In genomic region chr9:25681270-25681669, GRCh38 we compare ENCODE assay signal across 17 cellular contexts. TPM values are rescaled to one million over a fixed set of nuclear protein-coding genes. Genes with fewer than 3 reads are reported as not detected.
DNase-seq lines count a peak whose midpoint lies in the region; ATAC-seq, FAIRE-seq and TF ChIP-seq lines count a peak whose summit lies in the region.
"Had no signal": no experiment of that assay in that cellular context is flagged by ENCODE, and none has a peak within 500 bp of the region (broad histone marks: within the 10 kb centered on the region; RNA-seq: fewer than 3 reads in every experiment).

No MANE protein-coding gene starts in this region.

- peak; percentile 90 for FAIRE-seq in H54 (lab: Jason Lieb, UNC)
- peak; percentile 9 for FAIRE-seq in astrocyte (lab: Jason Lieb, UNC)
- FAIRE-seq: kidney had no signal

- H3K79me2 ChIP-seq in astrocyte (ENCODE audit: insufficient read depth, low read length) = no peaks in the 10 kb centered on the region

- no peaks in the 10 kb centered on the region for H3K27me3 Mint-ChIP-seq in astrocyte (ENCODE audit: low read depth, unreplicated experiment)

- H3K27ac ChIP-seq in astrocyte (ENCODE audit: low read depth, low read length) (peak overlapping the region; percentile 53), foreskin keratinocyte (peak overlapping the region; percentile 10), tibial artery (peak overlapping the region; percentile 27 to 46)

- H4K20me1 ChIP-seq in astrocyte (ENCODE audit: insufficient read depth, low read length) = no peaks in the 10 kb centered on the region

- H3K9me3 Mint-ChIP-seq in astrocyte (ENCODE audit: unreplicated experiment) = peaks cover 2% of the 10 kb centered on the region

- H3K27me3 ChIP-seq in astrocyte (ENCODE audit: insufficient read depth, low read length) = no peaks in the 10 kb centered on the region
- H3K27me3 ChIP-seq in foreskin keratinocyte = no peaks in the 10 kb centered on the region
- H3K27me3 ChIP-seq in tibial artery = no peaks in the 10 kb centered on the region
- H3K27me3 ChIP-seq: ovary had no signal

- H3K4me1 Mint-ChIP-seq in astrocyte (ENCODE audit: low read depth, unreplicated experiment) = peaks cover 5% of the 10 kb centered on the region
- H3K4me1 Mint-ChIP-seq: activated CD8-positive, alpha-beta memory T cell treated with anti-CD3 and anti-CD28 coated beads, Interleukin-2, amount 10 ng/mL, durations not matched to agents 7 days and 5 days had no signal

- ATAC-seq in foreskin keratinocyte (no peak), HG02852 (IDR thresholded peaks at IDR 0.05; ENCODE audit: unreplicated experiment) (no peak)
- ATAC-seq: activated CD8-positive, alpha-beta memory T cell treated with anti-CD3 and anti-CD28 coated beads, Interleukin-2, amount 10 ng/mL, durations not matched to agents 7 days and 5 days; T-cell; WTC11 had no signal

- H3K36me3 ChIP-seq in astrocyte (ENCODE audit: insufficient read depth, low read length) = no peaks in the 10 kb centered on the region
- H3K36me3 ChIP-seq in tibial artery = no peaks in the 10 kb centered on the region
- H3K36me3 ChIP-seq: ovary had no signal

- H3K4me2 ChIP-seq in astrocyte (ENCODE audit: low read length) = peak overlapping the region; percentile 51

- no peak for TF ChIP-seq CTCF in astrocyte (IDR thresholded peaks at IDR 0.05; ENCODE audit: insufficient read depth, low read depth, low read length)
- no peak for TF ChIP-seq CTCF in foreskin keratinocyte (conservative IDR thresholded peaks at IDR 0.05)
- TF ChIP-seq CTCF in tibial artery (IDR thresholded peaks at IDR 0.05) = no peak

- H3K27ac Mint-ChIP-seq in astrocyte (ENCODE audit: unreplicated experiment) = no peak overlapping the region
- H3K27ac Mint-ChIP-seq: activated CD8-positive, alpha-beta memory T cell treated with anti-CD3 and anti-CD28 coated beads, Interleukin-2, amount 10 ng/mL, durations not matched to agents 7 days and 5 days; CD8-positive, alpha-beta memory T cell; stimulated activated naive CD8-positive, alpha-beta T cell treated with anti-CD3 and anti-CD28 coated beads, Interleukin-15, Interleukin-2, amounts not matched to agents 100 ng/mL and 50 ng/mL, for 24 hours; T-cell; WTC11 had no signal

- no peak for TF ChIP-seq POLR2A in H54 (IDR thresholded peaks at IDR 0.05; ENCODE audit: low read depth, low read length)

- DNase-seq in H54 (ENCODE audit: insufficient read length, low spot score) = peak; percentile 7
- DNase-seq in astrocyte (ENCODE audit: low read depth) = peak; percentile 61
- DNase-seq in foreskin keratinocyte = peak; percentile 42 to 56
- DNase-seq in tibial artery = no peak
- DNase-seq in DMS53 treated with DMSO at 0.1 percent for 48 hours (lab: John Stamatoyannopoulos, UW; ENCODE audit: unreplicated experiment) = no peak
- DNase-seq in foreskin melanocyte = no peak
- DNase-seq: activated CD8-positive, alpha-beta memory T cell treated with anti-CD3 and anti-CD28 coated beads, Interleukin-2, amount 10 ng/mL, durations not matched to agents 7 days and 5 days; activated gamma-delta T cell; CD8-positive, alpha-beta memory T cell; glutamatergic neuron; kidney; NCI-H2081 treated with DMSO at 0.1 percent for 48 hours; ovary; T-cell had no signal

- H3K4me3 ChIP-seq in astrocyte (ENCODE audit: insufficient read depth, low read depth, low read length) (no peak overlapping the region), tibial artery (no peak overlapping the region)
- H3K4me3 ChIP-seq: ovary had no signal

- H3K9ac ChIP-seq in astrocyte (ENCODE audit: low read length) = no peak overlapping the region

- no peaks in the 10 kb centered on the region for H3K36me3 Mint-ChIP-seq in astrocyte (ENCODE audit: low read depth, unreplicated experiment)
- H3K36me3 Mint-ChIP-seq: CD8-positive, alpha-beta memory T cell; T-cell had no signal

- no peak overlapping the region for H3K4me3 Mint-ChIP-seq in astrocyte (ENCODE audit: unreplicated experiment)
- H3K4me3 Mint-ChIP-seq: activated CD8-positive, alpha-beta memory T cell treated with anti-CD3 and anti-CD28 coated beads, Interleukin-2, amount 10 ng/mL, durations not matched to agents 7 days and 5 days; CD8-positive, alpha-beta memory T cell; stimulated activated naive CD8-positive, alpha-beta T cell treated with anti-CD3 and anti-CD28 coated beads, Interleukin-15, Interleukin-2, amounts not matched to agents 100 ng/mL and 50 ng/mL, for 24 hours; T-cell; WTC11 had no signal

- H3K9me3 ChIP-seq in astrocyte (ENCODE audit: insufficient read depth, low read depth, low read length) (no peaks in the 10 kb centered on the region), tibial artery (peaks cover 0 to 12% (median 0%) of the 10 kb centered on the region in 3 donors)
- H3K9me3 ChIP-seq: ovary had no signal

- H2AFZ ChIP-seq in astrocyte (ENCODE audit: low read depth, low read length) = no peak overlapping the region

- intact Hi-C loops in tibial artery (cut with DNase I; ENCODE audit: low total_unique reads) = no loop called here

- H3K4me1 ChIP-seq in astrocyte (ENCODE audit: insufficient read depth, low read length) (peaks cover 18% of the 10 kb centered on the region), foreskin keratinocyte (peaks cover 14% of the 10 kb centered on the region), tibial artery (peaks cover 0 to 39% (median 9%) of the 10 kb centered on the region in 4 donors)

RNA-seq across cellular contexts. Expression of gene TUSC1, which starts 3.0 kb away (rescaled TPM):
- 1.9 and 2.7 TPM in 2 replicates for total RNA-seq in astrocyte
- 10.6 and 12.0 TPM in 2 replicates for total RNA-seq in foreskin keratinocyte
- polyA plus RNA-seq in foreskin keratinocyte = 11.7 and 13.7 TPM in 2 replicates
- total RNA-seq: activated CD8-positive, alpha-beta memory T cell treated with anti-CD3 and anti-CD28 coated beads, Interleukin-2, amount 10 ng/mL, durations not matched to agents 7 days and 5 days; CD8-positive, alpha-beta memory T cell had no signal
- polyA plus RNA-seq: CD8-positive, alpha-beta memory T cell had no signal

Comparison
In these comparisons a context has a peak if more than half of its experiments do, and no peak if none do; other contexts are left out.
1. DNase-seq: peak in H54 (single experiment), astrocyte (single experiment) and foreskin keratinocyte (2 of 2); none in tibial artery (0 of 2), DMS53 treated with DMSO at 0.1 percent for 48 hours (single experiment) and foreskin melanocyte (single experiment).
2. Peak in every context shown above with its lines, with median percentiles within 50 percentile points of each other: H3K27ac ChIP-seq.